In the genomic region with DNA sequence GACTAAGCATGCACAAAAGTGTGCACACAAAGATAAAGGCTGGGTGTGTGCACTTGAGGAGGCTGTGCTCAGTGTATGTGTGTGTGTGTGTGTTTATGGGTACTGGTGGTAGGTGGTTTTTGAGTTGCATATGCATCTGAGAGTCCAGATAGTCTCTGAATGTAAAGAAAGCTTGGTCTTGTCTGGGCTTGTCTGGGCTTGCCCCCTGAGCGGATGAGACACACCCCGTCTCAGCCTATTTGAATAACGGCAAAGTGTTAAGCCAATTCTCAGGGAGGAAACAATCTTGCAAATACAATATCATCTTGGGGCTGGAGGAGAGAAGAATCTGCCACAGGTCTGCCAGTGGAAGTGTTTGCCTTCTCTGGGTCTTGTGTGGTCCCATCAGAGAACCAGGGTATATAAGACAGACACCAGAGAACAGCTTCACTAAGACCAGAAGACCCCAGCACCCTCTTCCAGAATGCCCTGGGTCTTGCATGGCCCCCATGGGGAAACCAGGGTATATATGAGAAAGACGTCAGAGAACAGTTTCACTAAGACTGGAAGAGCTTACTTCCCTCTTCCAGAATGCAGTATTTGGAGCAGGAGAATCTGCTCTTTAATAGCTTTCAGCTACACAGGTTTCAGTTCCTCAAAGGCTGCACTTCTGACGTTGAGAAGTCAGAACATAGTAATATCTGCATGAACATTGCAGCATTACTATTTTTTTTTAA, we compare ENCODE assay signal across 1 cellular context.
TF ChIP-seq lines count a peak whose summit lies in the region.

No MANE protein-coding gene starts in this region.

TF ChIP-seq in GM12878, 131 proteins besides CTCF, POLR2A, EP300 and RAD21 (continued from another document and continues in another):
- TF ChIP-seq ATF2 (IDR thresholded peaks at IDR 0.05; ENCODE audit: low read length) (peak; percentile 89), POLR2AphosphoS5 (IDR thresholded peaks at IDR 0.05; ENCODE audit: low read length) (peak; percentile 86), NFXL1 (IDR thresholded peaks at IDR 0.05; ENCODE audit: borderline replicate concordance) (no peak), CEBPB (IDR thresholded peaks at IDR 0.05; ENCODE audit: borderline replicate concordance in 1 of 2, low read depth in 2 of 2, low read length in 2 of 2) (0 out of 4 replicates have a peak, but pooled peaks of 1 of the 2 experiments have one; percentile 41), BHLHE40 (IDR thresholded peaks at IDR 0.05; ENCODE audit: borderline replicate concordance in 1 of 2, low read depth in 2 of 2, low read length in 1 of 2) (peak; percentile 61 to 62), HDAC6 (IDR thresholded peaks at IDR 0.05; ENCODE audit: unreplicated experiment) (peak; percentile 16), RCOR1 (conservative IDR thresholded peaks at IDR 0.05; ENCODE audit: low read depth, low read length) (no peak; the same call in none of the 2 replicates), MEF2B (IDR thresholded peaks at IDR 0.05; ENCODE audit: partially characterized antibody, poor library complexity, severe bottlenecking) (peak; percentile 95), WRNIP1 (IDR thresholded peaks at IDR 0.05; ENCODE audit: borderline replicate concordance, low read depth, low read length) (0 out of 2 replicates have a peak, but pooled peaks have one; percentile 89), DPF2 (IDR thresholded peaks at IDR 0.05) (peak; percentile 98), SMC3 (IDR thresholded peaks at IDR 0.05; ENCODE audit: borderline replicate concordance, low read length) (peak; percentile 12; the same call in 1 of the 2 replicates), KAT2A (conservative IDR thresholded peaks at IDR 0.05; ENCODE audit: control insufficient read depth, low read depth, low read length) (no peak), SIN3A (IDR thresholded peaks at IDR 0.05; ENCODE audit: low read depth, low read length) (no peak), TBL1XR1 (IDR thresholded peaks at IDR 0.05; ENCODE audit: low read depth, low read length) (peak; percentile 90; the same call in 1 of the 2 replicates), NKRF (conservative IDR thresholded peaks at IDR 0.05) (peak; percentile 47; the same call in 1 of the 2 replicates), YBX1 (IDR thresholded peaks at IDR 0.05) (no peak), BCL3 (IDR thresholded peaks at IDR 0.05; ENCODE audit: borderline replicate concordance, insufficient read depth, low read depth, low read length, poor library complexity, severe bottlenecking) (peak; percentile 55), MEF2A (IDR thresholded peaks at IDR 0.05; ENCODE audit: insufficient read depth, low read depth, low read length) (peak; percentile 71), RELB (IDR thresholded peaks at IDR 0.05; ENCODE audit: low read depth) (peak; percentile 98), MYC (IDR thresholded peaks at IDR 0.05; ENCODE audit: insufficient read depth, insufficient read length, insufficient replicate concordance, low read length, severe bottlenecking) (no peak), ZNF24 (IDR thresholded peaks at IDR 0.05) (peak; percentile 75), RELA (IDR thresholded peaks at IDR 0.05; ENCODE audit: borderline replicate concordance, partially characterized antibody) (peak; percentile 14), NR2C2 (IDR thresholded peaks at IDR 0.05; ENCODE audit: borderline replicate concordance, control insufficient read depth, insufficient read length, low read depth) (no peak), ZNF274 (IDR thresholded peaks at IDR 0.05; ENCODE audit: insufficient read depth, insufficient read length) (no peak), ZNF622 (IDR thresholded peaks at IDR 0.05) (no peak), PBX3 (IDR thresholded peaks at IDR 0.05; ENCODE audit: insufficient replicate concordance, low read depth, low read length) (no peak)
- TF ChIP-seq, protein P1, sequence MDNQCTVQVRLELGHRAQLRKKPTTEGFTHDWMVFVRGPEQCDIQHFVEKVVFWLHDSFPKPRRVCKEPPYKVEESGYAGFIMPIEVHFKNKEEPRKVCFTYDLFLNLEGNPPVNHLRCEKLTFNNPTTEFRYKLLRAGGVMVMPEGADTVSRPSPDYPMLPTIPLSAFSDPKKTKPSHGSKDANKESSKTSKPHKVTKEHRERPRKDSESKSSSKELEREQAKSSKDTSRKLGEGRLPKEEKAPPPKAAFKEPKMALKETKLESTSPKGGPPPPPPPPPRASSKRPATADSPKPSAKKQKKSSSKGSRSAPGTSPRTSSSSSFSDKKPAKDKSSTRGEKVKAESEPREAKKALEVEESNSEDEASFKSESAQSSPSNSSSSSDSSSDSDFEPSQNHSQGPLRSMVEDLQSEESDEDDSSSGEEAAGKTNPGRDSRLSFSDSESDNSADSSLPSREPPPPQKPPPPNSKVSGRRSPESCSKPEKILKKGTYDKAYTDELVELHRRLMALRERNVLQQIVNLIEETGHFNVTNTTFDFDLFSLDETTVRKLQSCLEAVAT (IDR thresholded peaks at IDR 0.05), result peak; percentile 93
- TF ChIP-seq, protein P2, sequence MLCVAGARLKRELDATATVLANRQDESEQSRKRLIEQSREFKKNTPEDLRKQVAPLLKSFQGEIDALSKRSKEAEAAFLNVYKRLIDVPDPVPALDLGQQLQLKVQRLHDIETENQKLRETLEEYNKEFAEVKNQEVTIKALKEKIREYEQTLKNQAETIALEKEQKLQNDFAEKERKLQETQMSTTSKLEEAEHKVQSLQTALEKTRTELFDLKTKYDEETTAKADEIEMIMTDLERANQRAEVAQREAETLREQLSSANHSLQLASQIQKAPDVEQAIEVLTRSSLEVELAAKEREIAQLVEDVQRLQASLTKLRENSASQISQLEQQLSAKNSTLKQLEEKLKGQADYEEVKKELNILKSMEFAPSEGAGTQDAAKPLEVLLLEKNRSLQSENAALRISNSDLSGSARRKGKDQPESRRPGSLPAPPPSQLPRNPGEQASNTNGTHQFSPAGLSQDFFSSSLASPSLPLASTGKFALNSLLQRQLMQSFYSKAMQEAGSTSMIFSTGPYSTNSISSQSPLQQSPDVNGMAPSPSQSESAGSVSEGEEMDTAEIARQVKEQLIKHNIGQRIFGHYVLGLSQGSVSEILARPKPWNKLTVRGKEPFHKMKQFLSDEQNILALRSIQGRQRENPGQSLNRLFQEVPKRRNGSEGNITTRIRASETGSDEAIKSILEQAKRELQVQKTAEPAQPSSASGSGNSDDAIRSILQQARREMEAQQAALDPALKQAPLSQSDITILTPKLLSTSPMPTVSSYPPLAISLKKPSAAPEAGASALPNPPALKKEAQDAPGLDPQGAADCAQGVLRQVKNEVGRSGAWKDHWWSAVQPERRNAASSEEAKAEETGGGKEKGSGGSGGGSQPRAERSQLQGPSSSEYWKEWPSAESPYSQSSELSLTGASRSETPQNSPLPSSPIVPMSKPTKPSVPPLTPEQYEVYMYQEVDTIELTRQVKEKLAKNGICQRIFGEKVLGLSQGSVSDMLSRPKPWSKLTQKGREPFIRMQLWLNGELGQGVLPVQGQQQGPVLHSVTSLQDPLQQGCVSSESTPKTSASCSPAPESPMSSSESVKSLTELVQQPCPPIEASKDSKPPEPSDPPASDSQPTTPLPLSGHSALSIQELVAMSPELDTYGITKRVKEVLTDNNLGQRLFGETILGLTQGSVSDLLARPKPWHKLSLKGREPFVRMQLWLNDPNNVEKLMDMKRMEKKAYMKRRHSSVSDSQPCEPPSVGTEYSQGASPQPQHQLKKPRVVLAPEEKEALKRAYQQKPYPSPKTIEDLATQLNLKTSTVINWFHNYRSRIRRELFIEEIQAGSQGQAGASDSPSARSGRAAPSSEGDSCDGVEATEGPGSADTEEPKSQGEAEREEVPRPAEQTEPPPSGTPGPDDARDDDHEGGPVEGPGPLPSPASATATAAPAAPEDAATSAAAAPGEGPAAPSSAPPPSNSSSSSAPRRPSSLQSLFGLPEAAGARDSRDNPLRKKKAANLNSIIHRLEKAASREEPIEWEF (IDR thresholded peaks at IDR 0.05; ENCODE audit: insufficient replicate concordance, low read depth, low read length), result no peak
- TF ChIP-seq, protein P3, sequence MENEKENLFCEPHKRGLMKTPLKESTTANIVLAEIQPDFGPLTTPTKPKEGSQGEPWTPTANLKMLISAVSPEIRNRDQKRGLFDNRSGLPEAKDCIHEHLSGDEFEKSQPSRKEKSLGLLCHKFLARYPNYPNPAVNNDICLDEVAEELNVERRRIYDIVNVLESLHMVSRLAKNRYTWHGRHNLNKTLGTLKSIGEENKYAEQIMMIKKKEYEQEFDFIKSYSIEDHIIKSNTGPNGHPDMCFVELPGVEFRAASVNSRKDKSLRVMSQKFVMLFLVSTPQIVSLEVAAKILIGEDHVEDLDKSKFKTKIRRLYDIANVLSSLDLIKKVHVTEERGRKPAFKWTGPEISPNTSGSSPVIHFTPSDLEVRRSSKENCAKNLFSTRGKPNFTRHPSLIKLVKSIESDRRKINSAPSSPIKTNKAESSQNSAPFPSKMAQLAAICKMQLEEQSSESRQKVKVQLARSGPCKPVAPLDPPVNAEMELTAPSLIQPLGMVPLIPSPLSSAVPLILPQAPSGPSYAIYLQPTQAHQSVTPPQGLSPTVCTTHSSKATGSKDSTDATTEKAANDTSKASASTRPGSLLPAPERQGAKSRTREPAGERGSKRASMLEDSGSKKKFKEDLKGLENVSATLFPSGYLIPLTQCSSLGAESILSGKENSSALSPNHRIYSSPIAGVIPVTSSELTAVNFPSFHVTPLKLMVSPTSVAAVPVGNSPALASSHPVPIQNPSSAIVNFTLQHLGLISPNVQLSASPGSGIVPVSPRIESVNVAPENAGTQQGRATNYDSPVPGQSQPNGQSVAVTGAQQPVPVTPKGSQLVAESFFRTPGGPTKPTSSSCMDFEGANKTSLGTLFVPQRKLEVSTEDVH (IDR thresholded peaks at IDR 0.05; ENCODE audit: low read depth, partially characterized antibody), result peak; percentile 46
